Comparison of ENCODE assay signal across 2 cellular contexts in genomic region chr11:61836193-61836592, GRCh38.
TF ChIP-seq lines count a peak whose summit lies in the region.

No MANE protein-coding gene starts in this region.

TF ChIP-seq in GM23338, 12 proteins besides CTCF, POLR2A, EP300 and RAD21:
- no peak for TF ChIP-seq ZNF462 (CRISPR knock-in tag; IDR thresholded peaks at IDR 0.05)
- TF ChIP-seq ZNF331 (CRISPR knock-in tag; IDR thresholded peaks at IDR 0.05; ENCODE audit: low read depth) = no peak
- TF ChIP-seq EZH2phosphoT487 (IDR thresholded peaks at IDR 0.05; ENCODE audit: unreplicated experiment) = no peak
- TF ChIP-seq NANOG (IDR thresholded peaks at IDR 0.05; ENCODE audit: borderline replicate concordance) = no peak
- no peak for TF ChIP-seq POLR2AphosphoS5 (IDR thresholded peaks at IDR 0.05; ENCODE audit: low read depth)
- no peak for TF ChIP-seq CREB1 (CRISPR knock-in tag; IDR thresholded peaks at IDR 0.05; ENCODE audit: low read depth)
- no peak for TF ChIP-seq ZNF114 (CRISPR knock-in tag; IDR thresholded peaks at IDR 0.05)
- no peak for TF ChIP-seq EZH2 (IDR thresholded peaks at IDR 0.05; ENCODE audit: low read depth, unreplicated experiment)
- TF ChIP-seq REST (IDR thresholded peaks at IDR 0.05; ENCODE audit: unreplicated experiment) = no peak
- no peak for TF ChIP-seq JUNB (IDR thresholded peaks at IDR 0.05; ENCODE audit: unreplicated experiment)
- TF ChIP-seq STAT1 (IDR thresholded peaks at IDR 0.05; ENCODE audit: unreplicated experiment) = no peak
- TF ChIP-seq ETS1 (IDR thresholded peaks at IDR 0.05) = no peak
TF ChIP-seq in GM23338: peak in this region for 0.

TF ChIP-seq in K562, 482 proteins besides CTCF, POLR2A, EP300 and RAD21 (continues in another document):
- TF ChIP-seq CUX1 (CRISPR knock-in tag; IDR thresholded peaks at IDR 0.05) = no peak
- TF ChIP-seq REST (CRISPR knock-in tag; IDR thresholded peaks at IDR 0.05; ENCODE audit: low read depth) = no peak
- TF ChIP-seq ZNF311 (CRISPR knock-in tag; IDR thresholded peaks at IDR 0.05) = no peak
- TF ChIP-seq RBM17 (IDR thresholded peaks at IDR 0.05; ENCODE audit: borderline replicate concordance, low read depth, low read length) = no peak
- no peak for TF ChIP-seq FOXA3 (CRISPR knock-in tag; conservative IDR thresholded peaks at IDR 0.05 in 1 of 2, IDR thresholded peaks at IDR 0.05 in 1 of 2)
- no peak for TF ChIP-seq PTRF (tag; IDR thresholded peaks at IDR 0.05)
- no peak for TF ChIP-seq MLX (CRISPR knock-in tag; conservative IDR thresholded peaks at IDR 0.05)
- no peak for TF ChIP-seq KDM1A (IDR thresholded peaks at IDR 0.05)
- no peak for TF ChIP-seq JUNB (CRISPR knock-in tag; conservative IDR thresholded peaks at IDR 0.05)
- TF ChIP-seq CHAMP1 (IDR thresholded peaks at IDR 0.05) = no peak
- no peak for TF ChIP-seq TEAD1 (CRISPR knock-in tag; IDR thresholded peaks at IDR 0.05)
- no peak for TF ChIP-seq ZNF217 (CRISPR knock-in tag; IDR thresholded peaks at IDR 0.05)
- TF ChIP-seq ZBTB11 (CRISPR knock-in tag; IDR thresholded peaks at IDR 0.05) = no peak
- no peak for TF ChIP-seq GABPB2 (CRISPR knock-in tag; conservative IDR thresholded peaks at IDR 0.05)
- no peak for TF ChIP-seq FOXP1 (CRISPR knock-in tag; IDR thresholded peaks at IDR 0.05)
- TF ChIP-seq TFAP4 (CRISPR knock-in tag; IDR thresholded peaks at IDR 0.05; ENCODE audit: borderline replicate concordance) = peak; percentile 26; the same call in 1 of the 2 replicates
- no peak for TF ChIP-seq ID3 (CRISPR knock-in tag; IDR thresholded peaks at IDR 0.05)
- TF ChIP-seq ID3 (tag; IDR thresholded peaks at IDR 0.05) = 0 out of 2 replicates have a peak, but pooled peaks have one; percentile 35
- TF ChIP-seq ILF3 (IDR thresholded peaks at IDR 0.05; ENCODE audit: borderline replicate concordance) = no peak
- no peak for TF ChIP-seq ZBTB49 (CRISPR knock-in tag; IDR thresholded peaks at IDR 0.05; ENCODE audit: borderline replicate concordance)
- TF ChIP-seq ILK (tag; IDR thresholded peaks at IDR 0.05; ENCODE audit: borderline replicate concordance, low read depth) = no peak
- TF ChIP-seq KDM2B (CRISPR knock-in tag; IDR thresholded peaks at IDR 0.05) = no peak
- TF ChIP-seq ZNF212 (CRISPR knock-in tag; IDR thresholded peaks at IDR 0.05) = 0 out of 2 replicates have a peak, but pooled peaks have one; percentile 15
- TF ChIP-seq RFX7 (CRISPR knock-in tag; IDR thresholded peaks at IDR 0.05) = no peak
- TF ChIP-seq ATF4 (CRISPR knock-in tag; IDR thresholded peaks at IDR 0.05) = no peak
- no peak for TF ChIP-seq HDAC8 (tag; IDR thresholded peaks at IDR 0.05)
- TF ChIP-seq TAF7 (tag; IDR thresholded peaks at IDR 0.05) = no peak
- TF ChIP-seq WHSC1 (IDR thresholded peaks at IDR 0.05; ENCODE audit: low read length) = no peak
- TF ChIP-seq ZNF444 (CRISPR knock-in tag; IDR thresholded peaks at IDR 0.05) = no peak
- TF ChIP-seq RBM25 (IDR thresholded peaks at IDR 0.05; ENCODE audit: low read depth, low read length, severe bottlenecking) = no peak
- no peak for TF ChIP-seq GTF2E2 (tag; IDR thresholded peaks at IDR 0.05)
- no peak for TF ChIP-seq ZNF449 (CRISPR knock-in tag; IDR thresholded peaks at IDR 0.05)
- no peak for TF ChIP-seq ARNT (IDR thresholded peaks at IDR 0.05)
- no peak for TF ChIP-seq DNMT1 (IDR thresholded peaks at IDR 0.05)
